In the genomic region with DNA sequence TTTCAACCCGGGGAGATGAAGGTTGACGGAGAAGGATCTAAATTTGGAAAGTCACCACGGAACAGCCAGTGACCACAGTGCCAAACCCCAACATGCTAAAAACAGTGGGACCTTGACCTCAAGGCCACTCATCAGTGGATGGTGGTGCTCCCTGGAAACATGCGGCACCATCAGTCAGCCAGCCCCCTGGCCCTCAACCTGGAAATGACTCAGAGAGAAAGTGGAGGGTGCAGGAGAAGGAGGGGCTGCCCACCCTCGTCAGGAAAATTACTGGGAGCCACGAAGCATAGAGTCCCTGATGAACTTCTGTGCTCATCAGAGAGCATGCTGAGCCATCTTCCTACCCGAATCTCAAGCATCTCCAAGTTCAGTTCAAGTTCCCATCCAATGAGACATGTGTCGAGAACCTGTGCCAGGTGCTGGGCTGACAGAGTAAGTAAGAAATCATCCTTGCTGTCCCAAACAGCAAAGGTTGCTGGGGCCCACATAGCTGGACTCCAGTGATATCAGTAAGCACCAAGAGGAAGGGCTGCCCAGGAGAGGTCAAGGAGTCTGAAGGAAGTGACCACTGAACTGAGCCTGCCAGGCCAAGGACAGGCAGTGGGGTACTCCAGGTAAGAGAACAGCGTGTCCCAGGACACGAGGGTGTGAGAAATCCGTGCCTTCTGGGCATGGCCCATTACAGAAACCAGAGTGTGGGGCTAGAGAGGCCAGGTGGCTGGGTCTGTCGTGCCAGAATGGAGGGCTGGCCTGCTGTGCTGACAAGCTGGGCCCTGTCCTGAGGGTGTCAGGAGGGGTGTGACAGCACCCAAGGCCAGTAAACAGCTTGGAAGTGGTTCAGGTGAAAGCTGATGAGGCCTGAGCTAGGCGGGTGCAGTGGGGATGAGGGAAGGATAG, we compare ENCODE assay signal across 9 cellular contexts. TPM values are rescaled to one million over a fixed set of nuclear protein-coding genes. Genes with fewer than 3 reads are reported as not detected.
DNase-seq lines count a peak whose midpoint lies in the region; ATAC-seq and TF ChIP-seq lines count a peak whose summit lies in the region.
"Had no signal": no experiment of that assay in that cellular context is flagged by ENCODE, and none has a peak within 500 bp of the region (broad histone marks: within the 10 kb centered on the region; RNA-seq: fewer than 3 reads in every experiment).

No MANE protein-coding gene starts in this region.

- peaks cover 48% of the 10 kb centered on the region for H3K36me3 Mint-ChIP-seq in central memory CD8-positive, alpha-beta T cell (ENCODE audit: insufficient read depth)

- peak; percentile 18 for DNase-seq in GM10266 (ENCODE audit: extremely low spot score)
- DNase-seq in RPMI7951 (ENCODE audit: low read depth): peak; percentile 99
- DNase-seq in central memory CD8-positive, alpha-beta T cell (ENCODE audit: low spot score in 2 of 2): no peak
- peak; percentile 73 to 82 for DNase-seq in tibial artery
- DNase-seq in HAP-1 (ENCODE audit: low spot score in 2 of 2): no peak
- DNase-seq: naive B cell had no signal

- H3K4me1 Mint-ChIP-seq in central memory CD8-positive, alpha-beta T cell: peaks cover 81% of the 10 kb centered on the region

- H3K27me3 ChIP-seq in muscle layer of duodenum (ENCODE audit: low read depth, low read length) (no peaks in the 10 kb centered on the region), tibial artery (no peaks in the 10 kb centered on the region), HAP-1 (ENCODE audit: low read depth) (no peaks in the 10 kb centered on the region)

- H3K27ac Mint-ChIP-seq in central memory CD8-positive, alpha-beta T cell (ENCODE audit: low read depth): peak overlapping the region; percentile 94

- H3K4me1 ChIP-seq in muscle layer of duodenum (ENCODE audit: control insufficient read depth in 1 of 2, insufficient read depth in 2 of 2, low read length in 2 of 2) (no peaks in the 10 kb centered on the region), tibial artery (peaks cover 0 to 24% (median 5%) of the 10 kb centered on the region in 4 donors), HAP-1 (no peaks in the 10 kb centered on the region)

- H3K9me3 ChIP-seq in muscle layer of duodenum (ENCODE audit: control insufficient read depth in 1 of 2, low read length in 2 of 2): no peaks in the 10 kb centered on the region
- no peaks in the 10 kb centered on the region for H3K9me3 ChIP-seq in tibial artery
- no peaks in the 10 kb centered on the region for H3K9me3 ChIP-seq in HAP-1

- H3K27ac ChIP-seq in muscle layer of duodenum (ENCODE audit: low read length): peak overlapping the region; percentile 61
- peak overlapping the region; percentile 36 to 61 for H3K27ac ChIP-seq in tibial artery

- ATAC-seq in central memory CD8-positive, alpha-beta T cell (replicated peaks; ENCODE audit: extremely low read depth, poor library complexity, severe bottlenecking): no peak
- ATAC-seq in GM19455 (IDR thresholded peaks at IDR 0.05; ENCODE audit: unreplicated experiment) (no peak), GM18498 (IDR thresholded peaks at IDR 0.05; ENCODE audit: unreplicated experiment) (no peak)

- TF ChIP-seq CTCF in GM10266 (IDR thresholded peaks at IDR 0.05; ENCODE audit: control insufficient read depth, insufficient read depth, low read depth, missing control alignments) (no peak), tibial artery (IDR thresholded peaks at IDR 0.05) (no peak)

- no peaks in the 10 kb centered on the region for H3K36me3 ChIP-seq in muscle layer of duodenum (ENCODE audit: control insufficient read depth in 1 of 2, insufficient read depth in 2 of 2, low read length in 2 of 2)
- H3K36me3 ChIP-seq in tibial artery: no peaks in the 10 kb centered on the region
- no peaks in the 10 kb centered on the region for H3K36me3 ChIP-seq in HAP-1 (replicated peaks)

- H3K4me3 ChIP-seq in muscle layer of duodenum (ENCODE audit: low read depth in 1 of 2, low read length in 2 of 2) (no peak overlapping the region), tibial artery (peak overlapping the region in 1 of 2 donors; percentile 35), HAP-1 (no peak overlapping the region)

- in situ Hi-C loops in HAP-1 (cut with MboI; ENCODE audit: low sequenced_read_pairs): no loop called here

- H3K4me3 Mint-ChIP-seq in central memory CD8-positive, alpha-beta T cell: peak overlapping the region; percentile 65

- H3K27me3 Mint-ChIP-seq in central memory CD8-positive, alpha-beta T cell: no peaks in the 10 kb centered on the region
- H3K27me3 Mint-ChIP-seq: naive B cell had no signal

- H3K9me3 Mint-ChIP-seq in central memory CD8-positive, alpha-beta T cell: no peaks in the 10 kb centered on the region
- H3K9me3 Mint-ChIP-seq: naive B cell had no signal

- intact Hi-C loops in tibial artery (cut with DNase I; ENCODE audit: low total_unique reads): no loop called here

RNA-seq across cellular contexts. Expression of gene PECAM1, which starts 5.2 kb away (rescaled TPM):
- total RNA-seq in RPMI7951 (2014; rRNA removed; shearing (Covaris generic)): 2.5 and 3.1 TPM in 2 replicates

Comparison
In these comparisons a context has a peak if more than half of its experiments do, and no peak if none do; other contexts are left out.
1. DNase-seq: peak in GM10266 (single experiment), RPMI7951 (single experiment) and tibial artery (2 of 2); none in central memory CD8-positive, alpha-beta T cell (0 of 2) and HAP-1 (0 of 2).